ENCODE assay signal across 15 cellular contexts in genomic region chr12:51974646-51975045, GRCh38. TPM values are rescaled to one million over a fixed set of nuclear protein-coding genes. Genes with fewer than 3 reads are reported as not detected.
A peak's percentile ranks its signal among the peaks of the same experiment; 100 is the strongest.
DNase-seq lines count a peak whose midpoint lies in the region; ATAC-seq and TF ChIP-seq lines count a peak whose summit lies in the region.
"Had no signal": no experiment of that assay in that cellular context is flagged by ENCODE, and none has a peak within 500 bp of the region (broad histone marks: within the 10 kb centered on the region; RNA-seq: fewer than 3 reads in every experiment).

No MANE protein-coding gene starts in this region.

- DNase-seq in CD4-positive, alpha-beta T cell: no peak
- DNase-seq in GM23248 (peak; percentile 49), mesenchymal stem cell (no peak), DMS79 treated with DMSO at 0.1 percent for 48 hours (lab: John Stamatoyannopoulos, UW) (no peak), SKM-1 (lab: John Stamatoyannopoulos, UW; ENCODE audit: unreplicated experiment) (no peak), Karpas-422 (no peak), DMS53 treated with DMSO at 0.1 percent for 48 hours (lab: John Stamatoyannopoulos, UW; ENCODE audit: unreplicated experiment) (no peak)
- DNase-seq: activated B cell treated with CpG ODN at 0.5 μM for 24 hours; activated T-cell treated with anti-CD3 and anti-CD28 coated beads, Interleukin-2, amount 50 U/mL, for 24 hours; hypothalamus; left lung; NCI-H2029 had no signal

- H3K4me3 Mint-ChIP-seq in CD4-positive, alpha-beta T cell: peak overlapping the region; percentile 64
- H3K4me3 Mint-ChIP-seq in activated T-helper 17 cell treated with anti-CD3 and anti-CD28 coated beads, Interleukin-2, amount 50 U/mL, for 72 hours: peak overlapping the region; percentile 30
- H3K4me3 Mint-ChIP-seq: activated B cell treated with CpG ODN at 0.5 μM for 24 hours; activated T-cell treated with anti-CD3 and anti-CD28 coated beads, Interleukin-2, amount 50 U/mL, for 24 hours had no signal

- peak overlapping the region; percentile 92 for H2BK15ac ChIP-seq in mesenchymal stem cell (ENCODE audit: low read depth, poor library complexity, severe bottlenecking)

- H3K4me3 ChIP-seq in GM23248 (peak overlapping the region; percentile 22; the same call in 1 of the 2 replicates), mesenchymal stem cell (ENCODE audit: insufficient read depth in 1 of 2, low read depth in 1 of 2, low read length in 2 of 2) (no peak overlapping the region), Karpas-422 (ENCODE audit: low read length) (no peak overlapping the region)
- H3K4me3 ChIP-seq: dorsolateral prefrontal cortex, left lung had no signal

- no peaks in the 10 kb centered on the region for H3K36me3 ChIP-seq in GM23248 (ENCODE audit: low read depth)
- peaks cover 9 to 33% of the 10 kb centered on the region in 2 experiments for H3K36me3 ChIP-seq in mesenchymal stem cell (ENCODE audit: control insufficient read depth in 1 of 2, insufficient read depth in 2 of 2, low read depth in 1 of 2, low read length in 2 of 2)
- no peaks in the 10 kb centered on the region for H3K36me3 ChIP-seq in Karpas-422 (ENCODE audit: insufficient read depth, low read length)

- POLR2A ChIA-PET in CD4-positive, alpha-beta T cell (lab: Charles Lee): interaction anchor here (1.1 to 2.0 kb wide), 3 partner anchors 17 to 51 kb away, joined by 3 to 5 read pairs (median 4); no protein-coding TSS in a partner anchor

- no peaks in the 10 kb centered on the region for H3K27me3 ChIP-seq in CD4-positive, alpha-beta T cell (ENCODE audit: control insufficient read depth, insufficient read depth, low read length)
- H3K27me3 ChIP-seq in GM23248 (replicated peaks; ENCODE audit: insufficient read depth): no peaks in the 10 kb centered on the region
- H3K27me3 ChIP-seq in mesenchymal stem cell (ENCODE audit: control insufficient read depth in 1 of 2, insufficient read depth in 1 of 2, low read length in 2 of 2): no peaks in the 10 kb centered on the region
- no peaks in the 10 kb centered on the region for H3K27me3 ChIP-seq in Karpas-422 (ENCODE audit: low read length)
- H3K27me3 ChIP-seq: dorsolateral prefrontal cortex, left lung had no signal

- no peak overlapping the region for H4K8ac ChIP-seq in mesenchymal stem cell (ENCODE audit: low read length)

- H3K4me1 ChIP-seq in GM23248 (ENCODE audit: insufficient read depth): peaks cover 88% of the 10 kb centered on the region
- H3K4me1 ChIP-seq in mesenchymal stem cell (ENCODE audit: control insufficient read depth, insufficient read depth, low read depth, low read length): peaks cover 39% of the 10 kb centered on the region
- peaks cover 12% of the 10 kb centered on the region for H3K4me1 ChIP-seq in Karpas-422 (ENCODE audit: low read length)

- CTCF ChIA-PET in CD4-positive, alpha-beta T cell (lab: Charles Lee): interaction anchor here (0.8 to 1.3 kb wide), 3 partner anchors 16 to 51 kb away, joined by 3 to 5 read pairs (median 4); no protein-coding TSS in a partner anchor

- no peak overlapping the region for H3K27ac ChIP-seq in CD4-positive, alpha-beta T cell (ENCODE audit: low read depth, low read length)
- H3K27ac ChIP-seq in GM23248 (peak overlapping the region; percentile 87; the same call in 1 of the 2 replicates), mesenchymal stem cell (ENCODE audit: low read length, poor library complexity, severe bottlenecking) (no peak overlapping the region), Karpas-422 (ENCODE audit: low read length) (no peak overlapping the region)

- H3K27ac Mint-ChIP-seq in CD4-positive, alpha-beta T cell: peak overlapping the region; percentile 67
- no peak overlapping the region for H3K27ac Mint-ChIP-seq in activated T-helper 17 cell treated with anti-CD3 and anti-CD28 coated beads, Interleukin-2, amount 50 U/mL, for 72 hours
- H3K27ac Mint-ChIP-seq: activated B cell treated with CpG ODN at 0.5 μM for 24 hours; activated T-cell treated with anti-CD3 and anti-CD28 coated beads, Interleukin-2, amount 50 U/mL, for 24 hours had no signal

- no peaks in the 10 kb centered on the region for H3K9me3 ChIP-seq in CD4-positive, alpha-beta T cell (ENCODE audit: control insufficient read depth, low read length)
- H3K9me3 ChIP-seq in GM23248 (ENCODE audit: low read depth) (no peaks in the 10 kb centered on the region), mesenchymal stem cell (ENCODE audit: control insufficient read depth, low read length) (no peaks in the 10 kb centered on the region), Karpas-422 (ENCODE audit: low read length) (no peaks in the 10 kb centered on the region)
- H3K9me3 ChIP-seq: left lung had no signal

- H2BK120ac ChIP-seq in mesenchymal stem cell (ENCODE audit: low read depth, low read length): no peak overlapping the region

- H4K91ac ChIP-seq in mesenchymal stem cell (ENCODE audit: low read length): no peak overlapping the region

- peaks cover 64% of the 10 kb centered on the region for H3K79me2 ChIP-seq in GM23248 (ENCODE audit: insufficient read depth)
- no peaks in the 10 kb centered on the region for H3K79me2 ChIP-seq in Karpas-422 (ENCODE audit: low read length)

- H3F3A ChIP-seq in GM23248 (ENCODE audit: insufficient read depth): peaks cover 77% of the 10 kb centered on the region

- peaks cover 19% of the 10 kb centered on the region for H3K79me1 ChIP-seq in mesenchymal stem cell (replicated peaks; ENCODE audit: low read length, poor library complexity, severe bottlenecking)

- H3K27me3 Mint-ChIP-seq in CD4-positive, alpha-beta T cell: no peaks in the 10 kb centered on the region
- H3K27me3 Mint-ChIP-seq in activated T-helper 17 cell treated with anti-CD3 and anti-CD28 coated beads, Interleukin-2, amount 50 U/mL, for 72 hours: no peaks in the 10 kb centered on the region
- H3K27me3 Mint-ChIP-seq: activated B cell treated with CpG ODN at 0.5 μM for 24 hours had no signal

- H2AFZ ChIP-seq in GM23248 (no peak overlapping the region), mesenchymal stem cell (ENCODE audit: low read depth, low read length) (no peak overlapping the region), Karpas-422 (ENCODE audit: low read length) (no peak overlapping the region)

- H3K4ac ChIP-seq in mesenchymal stem cell (ENCODE audit: low read depth in 1 of 2, low read length in 2 of 2): no peak overlapping the region

- peaks cover 76% of the 10 kb centered on the region for H3K4me1 Mint-ChIP-seq in CD4-positive, alpha-beta T cell (ENCODE audit: low read depth)
- H3K4me1 Mint-ChIP-seq in activated T-helper 17 cell treated with anti-CD3 and anti-CD28 coated beads, Interleukin-2, amount 50 U/mL, for 72 hours: peaks cover 61% of the 10 kb centered on the region

- H3K9ac ChIP-seq in GM23248 (0 out of 2 replicates have a peak overlapping the region, but pooled peaks have one; percentile 6), mesenchymal stem cell (ENCODE audit: low read length) (no peak overlapping the region), Karpas-422 (ENCODE audit: low read length) (no peak overlapping the region)

- intact Hi-C loops in CD4-positive, alpha-beta T cell (cut with DNase I, micrococcal nuclease): loop anchor here in 1 of 2 experiments (2.0 kb wide), 1 partner anchor 14 kb away; no protein-coding TSS in a partner anchor

- no peak overlapping the region for H3K23ac ChIP-seq in mesenchymal stem cell (ENCODE audit: low read length in 2 of 2)

- ATAC-seq in CD4-positive, alpha-beta T cell (ENCODE audit: poor library complexity): no peak
- ATAC-seq in activated T-helper 17 cell treated with anti-CD3 and anti-CD28 coated beads, Interleukin-2, amount 50 U/mL, for 72 hours (replicated peaks): no peak
- ATAC-seq: left lung, SK-N-SH treated with all-trans-retinoic acid at 6 μM for 48 hours had no signal

- H4K20me1 ChIP-seq in GM23248 (ENCODE audit: insufficient read depth): no peaks in the 10 kb centered on the region
- H4K20me1 ChIP-seq in Karpas-422 (ENCODE audit: insufficient read depth, low read depth, low read length): peaks cover 4% of the 10 kb centered on the region; the same call in 1 of the 2 replicates

- no peak overlapping the region for H2AK5ac ChIP-seq in mesenchymal stem cell (ENCODE audit: low read length, severe bottlenecking)

- no peak for TF ChIP-seq CTCF in CD4-positive, alpha-beta T cell (IDR thresholded peaks at IDR 0.05)

- H3K9me3 Mint-ChIP-seq in CD4-positive, alpha-beta T cell: no peaks in the 10 kb centered on the region
- H3K9me3 Mint-ChIP-seq in activated T-helper 17 cell treated with anti-CD3 and anti-CD28 coated beads, Interleukin-2, amount 50 U/mL, for 72 hours: no peaks in the 10 kb centered on the region
- H3K9me3 Mint-ChIP-seq: activated B cell treated with CpG ODN at 0.5 μM for 24 hours; activated T-cell treated with anti-CD3 and anti-CD28 coated beads, Interleukin-2, amount 50 U/mL, for 24 hours had no signal

- in situ Hi-C loops in GM23248 (cut with MboI): no loop called here

- 64 to 75% methylated on average over 2 of the region's 2 CpGs for WGBS in GM23248 (ENCODE audit: low coverage in 1 of 2, low lambda C conversion rate in 2 of 2, missing lambda C conversion rate in 2 of 2), 2 experiments
- 72% methylated on average over 2 of the region's 2 CpGs for WGBS in mesenchymal stem cell

- peaks cover 33% of the 10 kb centered on the region for H3K36me3 Mint-ChIP-seq in CD4-positive, alpha-beta T cell (ENCODE audit: low read depth)
- peaks cover 43% of the 10 kb centered on the region for H3K36me3 Mint-ChIP-seq in activated T-helper 17 cell treated with anti-CD3 and anti-CD28 coated beads, Interleukin-2, amount 50 U/mL, for 72 hours (ENCODE audit: low read depth)

- H3K14ac ChIP-seq in mesenchymal stem cell (ENCODE audit: low read length in 2 of 2): no peak overlapping the region

- H3K4me2 ChIP-seq in GM23248 (ENCODE audit: unreplicated experiment) (peak overlapping the region; percentile 85), mesenchymal stem cell (ENCODE audit: low read length, poor library complexity, severe bottlenecking) (no peak overlapping the region), Karpas-422 (ENCODE audit: low read depth, low read length, poor library complexity, severe bottlenecking) (no peak overlapping the region)

- H3K9me2 ChIP-seq in GM23248 (ENCODE audit: insufficient read depth) (no peaks in the 10 kb centered on the region), Karpas-422 (replicated peaks; ENCODE audit: insufficient read depth, low read length) (no peaks in the 10 kb centered on the region)

- H2BK12ac ChIP-seq in mesenchymal stem cell (ENCODE audit: low read length in 2 of 2): no peak overlapping the region

- no peak overlapping the region for H3K18ac ChIP-seq in mesenchymal stem cell (ENCODE audit: low read depth in 1 of 2, low read length in 2 of 2)

- no peak overlapping the region for H2BK5ac ChIP-seq in mesenchymal stem cell (ENCODE audit: low read depth, low read length, poor library complexity, severe bottlenecking)

RNA-seq across cellular contexts. Expression of gene ACVR1B, which starts 23.1 kb away (rescaled TPM):
- 10 to 100 TPM; 14.2 to 14.5 TPM for total RNA-seq in CD4-positive, alpha-beta T cell
- 16.4 and 17.0 TPM in 2 replicates for total RNA-seq in GM23248 (2014; rRNA removed; shearing (Covaris generic))
- 2.8 and 3.1 TPM in 2 replicates for polyA plus RNA-seq in GM23248 (2016; fragmentation: Nextera tagmentation; extraction: Ambion mirVana)
- total RNA-seq in activated T-helper 17 cell treated with anti-CD3 and anti-CD28 coated beads, Interleukin-2, amount 50 U/mL, for 72 hours: 1 to 10 TPM; 6.8 TPM
- 13.6 TPM for polyA plus RNA-seq in mesenchymal stem cell (2013, experiment 1 of 2)
- polyA plus RNA-seq in mesenchymal stem cell (2013, experiment 2 of 2): 13.2 TPM
- total RNA-seq in Karpas-422 (2014; rRNA removed; shearing (Covaris generic); ENCODE audit: low replicate concordance): 2.4 and 3.9 TPM in 2 replicates

RNA-seq across cellular contexts. Expression of gene TAMALIN, which starts 32.1 kb away (rescaled TPM):
- total RNA-seq in CD4-positive, alpha-beta T cell: 100 to 1,000 TPM; 495 to 525 TPM
- 2.2 and 5.9 TPM in 2 replicates for total RNA-seq in GM23248 (2014; rRNA removed; shearing (Covaris generic))
- polyA plus RNA-seq in GM23248 (2016; fragmentation: Nextera tagmentation; extraction: Ambion mirVana): not detected in 2 replicates
- 10 to 100 TPM in 1 of 2 donors, 1 to 10 TPM in 1; 3.5 to 26.3 TPM for total RNA-seq in activated T-helper 17 cell treated with anti-CD3 and anti-CD28 coated beads, Interleukin-2, amount 50 U/mL, for 72 hours
- polyA plus RNA-seq in mesenchymal stem cell (2013, experiment 1 of 2): 17.3 TPM
- polyA plus RNA-seq in mesenchymal stem cell (2013, experiment 2 of 2): 17.8 TPM
- total RNA-seq in Karpas-422 (2014; rRNA removed; shearing (Covaris generic); ENCODE audit: low replicate concordance): 0.47 TPM in 1 of 2 replicates, not detected in the other

Comparison
In these comparisons a context has a peak if more than half of its experiments do, and no peak if none do; other contexts are left out.
1. RNA of gene TAMALIN, which starts 32.1 kb away (total RNA-seq): 495 to 525 TPM in CD4-positive, alpha-beta T cell; 3.5 to 26.3 TPM in activated T-helper 17 cell treated with anti-CD3 and anti-CD28 coated beads, Interleukin-2, amount 50 U/mL, for 72 hours, 2.2 to 5.9 TPM in GM23248 and 0.47 TPM in Karpas-422; every median in the first group is over 10 times any median in the second.